In genomic region chr4:166838975-166839614, GRCh38 we compare ENCODE assay signal across 14 cellular contexts.
DNase-seq lines count a peak whose midpoint lies in the region; ATAC-seq and TF ChIP-seq lines count a peak whose summit lies in the region.
"Had no signal": no experiment of that assay in that cellular context is flagged by ENCODE, and none has a peak within 500 bp of the region (broad histone marks: within the 10 kb centered on the region; RNA-seq: fewer than 3 reads in every experiment).

No MANE protein-coding gene starts in this region.

- H4K20me1 ChIP-seq in PC-9 (ENCODE audit: insufficient read depth), result no peaks in the 10 kb centered on the region

- no peaks in the 10 kb centered on the region for H3K27me3 ChIP-seq in PC-9 (ENCODE audit: insufficient read depth, low read depth)
- H3K27me3 ChIP-seq: upper lobe of left lung had no signal

- H3K27ac ChIP-seq in PC-9, result no peak overlapping the region
- H3K27ac ChIP-seq: upper lobe of left lung had no signal

- no peaks in the 10 kb centered on the region for H3K4me1 ChIP-seq in PC-9 (replicated peaks; ENCODE audit: insufficient read depth)
- H3K4me1 ChIP-seq: upper lobe of left lung had no signal

- H3K9me2 ChIP-seq in PC-9 (ENCODE audit: insufficient read depth), result no peaks in the 10 kb centered on the region

- H3K4me3 Mint-ChIP-seq in stimulated activated memory B cell treated with anti-CD40 and anti-IgM and Interleukin-4, amounts not matched to agents 10 μg/mL and 1 μg/mL and 100 μg/mL, for 72 hours, result no peak overlapping the region
- H3K4me3 Mint-ChIP-seq in activated naive CD8-positive, alpha-beta T cell treated with anti-CD3 and anti-CD28 coated beads, Interleukin-2, amount 50 U/mL, for 24 hours, result no peak overlapping the region
- H3K4me3 Mint-ChIP-seq: naive thymus-derived CD4-positive, alpha-beta T cell had no signal

- H3K9me3 ChIP-seq in PC-9 (ENCODE audit: insufficient read depth, low read depth), result no peaks in the 10 kb centered on the region

- H3K27ac Mint-ChIP-seq in stimulated activated memory B cell treated with anti-CD40 and anti-IgM and Interleukin-4, amounts not matched to agents 10 μg/mL and 1 μg/mL and 100 μg/mL, for 72 hours, result no peak overlapping the region
- H3K27ac Mint-ChIP-seq in activated naive CD8-positive, alpha-beta T cell treated with anti-CD3 and anti-CD28 coated beads, Interleukin-2, amount 50 U/mL, for 24 hours, result no peak overlapping the region
- H3K27ac Mint-ChIP-seq: naive thymus-derived CD4-positive, alpha-beta T cell had no signal

- H2AFZ ChIP-seq in PC-9, result no peak overlapping the region

- H3K4me2 ChIP-seq in PC-9, result no peak overlapping the region

- H3K4me3 ChIP-seq in PC-9, result no peak overlapping the region
- H3K4me3 ChIP-seq: upper lobe of left lung had no signal

- no peak for TF ChIP-seq CTCF in PC-9 (conservative IDR thresholded peaks at IDR 0.05)

- H3K27me3 Mint-ChIP-seq in stimulated activated memory B cell treated with anti-CD40 and anti-IgM and Interleukin-4, amounts not matched to agents 10 μg/mL and 1 μg/mL and 100 μg/mL, for 72 hours, result no peaks in the 10 kb centered on the region
- no peaks in the 10 kb centered on the region for H3K27me3 Mint-ChIP-seq in activated naive CD8-positive, alpha-beta T cell treated with anti-CD3 and anti-CD28 coated beads, Interleukin-2, amount 50 U/mL, for 24 hours
- H3K27me3 Mint-ChIP-seq: naive thymus-derived CD4-positive, alpha-beta T cell had no signal

- no TSS peak for BruUV-seq in PC-9 (replicated peaks; lab: Mats Ljungman, UMichigan)

- no peaks in the 10 kb centered on the region for H3K79me2 ChIP-seq in PC-9 (ENCODE audit: low read depth)

- DNase-seq in activated naive CD8-positive, alpha-beta T cell treated with anti-CD3 and anti-CD28 coated beads, Interleukin-2, amount 50 U/mL, for 24 hours, result no peak
- DNase-seq in HCEC 1CT, result no peak
- no peak for DNase-seq in PC-9
- DNase-seq: Calu3; foreskin melanocyte; kidney glomerular epithelial cell; naive thymus-derived CD4-positive, alpha-beta T cell; NCI-H2029 treated with DMSO at 0.1 percent for 48 hours; upper lobe of left lung had no signal

- H3F3A ChIP-seq in PC-9 (ENCODE audit: insufficient read depth, low read depth), result no peaks in the 10 kb centered on the region

- H3K36me3 ChIP-seq in PC-9 (ENCODE audit: low read depth), result no peaks in the 10 kb centered on the region
- H3K36me3 ChIP-seq: upper lobe of left lung had no signal

- no peaks in the 10 kb centered on the region for H3K36me3 Mint-ChIP-seq in stimulated activated memory B cell treated with anti-CD40 and anti-IgM and Interleukin-4, amounts not matched to agents 10 μg/mL and 1 μg/mL and 100 μg/mL, for 72 hours
- H3K36me3 Mint-ChIP-seq in activated naive CD8-positive, alpha-beta T cell treated with anti-CD3 and anti-CD28 coated beads, Interleukin-2, amount 50 U/mL, for 24 hours (ENCODE audit: low read depth), result no peaks in the 10 kb centered on the region

- intact Hi-C loops in PC-9 (cut with micrococcal nuclease; ENCODE audit: unreplicated experiment), result no loop called here

- no peaks in the 10 kb centered on the region for H3K4me1 Mint-ChIP-seq in stimulated activated memory B cell treated with anti-CD40 and anti-IgM and Interleukin-4, amounts not matched to agents 10 μg/mL and 1 μg/mL and 100 μg/mL, for 72 hours
- H3K4me1 Mint-ChIP-seq in activated naive CD8-positive, alpha-beta T cell treated with anti-CD3 and anti-CD28 coated beads, Interleukin-2, amount 50 U/mL, for 24 hours, result no peaks in the 10 kb centered on the region
- H3K4me1 Mint-ChIP-seq: naive thymus-derived CD4-positive, alpha-beta T cell had no signal

- POLR2A ChIA-PET in PC-9 (lab: Charles Lee; ENCODE audit: unreplicated experiment), result no interaction called here

- ATAC-seq in GM18909 (IDR thresholded peaks at IDR 0.05; ENCODE audit: poor library complexity, unreplicated experiment) (peak; percentile 78), GM21717 (IDR thresholded peaks at IDR 0.05; ENCODE audit: unreplicated experiment) (peak; percentile 71), HG03095 (IDR thresholded peaks at IDR 0.05; ENCODE audit: unreplicated experiment) (peak; percentile 37)
- peak; percentile 74 for ATAC-seq in stimulated activated memory B cell treated with anti-CD40 and anti-IgM and Interleukin-4, amounts not matched to agents 10 μg/mL and 1 μg/mL and 100 μg/mL, for 72 hours
- no peak for ATAC-seq in activated naive CD8-positive, alpha-beta T cell treated with anti-CD3 and anti-CD28 coated beads, Interleukin-2, amount 50 U/mL, for 24 hours
- ATAC-seq: naive thymus-derived CD4-positive, alpha-beta T cell; sciatic nerve had no signal

- CTCF ChIA-PET in PC-9 (lab: Charles Lee), result no interaction called here

- H3K9me3 Mint-ChIP-seq in stimulated activated memory B cell treated with anti-CD40 and anti-IgM and Interleukin-4, amounts not matched to agents 10 μg/mL and 1 μg/mL and 100 μg/mL, for 72 hours, result peaks cover 4% of the 10 kb centered on the region
- peaks cover 28% of the 10 kb centered on the region for H3K9me3 Mint-ChIP-seq in activated naive CD8-positive, alpha-beta T cell treated with anti-CD3 and anti-CD28 coated beads, Interleukin-2, amount 50 U/mL, for 24 hours
